Comparison of ENCODE assay signal across 1 cellular context in genomic region chr22:24182574-24183246, GRCh38.
TF ChIP-seq lines count a peak whose summit lies in the region.

No MANE protein-coding gene starts in this region.

TF ChIP-seq in IMR-90, 13 proteins besides CTCF, POLR2A, EP300 and RAD21:
- TF ChIP-seq SMC3 (IDR thresholded peaks at IDR 0.05; ENCODE audit: low read depth, low read length): peak; percentile 23; the same call in 1 of the 2 replicates
TF ChIP-seq in IMR-90: peak in this region for 1; not testable (repeated sequence) for 12.
